In the genomic region with DNA sequence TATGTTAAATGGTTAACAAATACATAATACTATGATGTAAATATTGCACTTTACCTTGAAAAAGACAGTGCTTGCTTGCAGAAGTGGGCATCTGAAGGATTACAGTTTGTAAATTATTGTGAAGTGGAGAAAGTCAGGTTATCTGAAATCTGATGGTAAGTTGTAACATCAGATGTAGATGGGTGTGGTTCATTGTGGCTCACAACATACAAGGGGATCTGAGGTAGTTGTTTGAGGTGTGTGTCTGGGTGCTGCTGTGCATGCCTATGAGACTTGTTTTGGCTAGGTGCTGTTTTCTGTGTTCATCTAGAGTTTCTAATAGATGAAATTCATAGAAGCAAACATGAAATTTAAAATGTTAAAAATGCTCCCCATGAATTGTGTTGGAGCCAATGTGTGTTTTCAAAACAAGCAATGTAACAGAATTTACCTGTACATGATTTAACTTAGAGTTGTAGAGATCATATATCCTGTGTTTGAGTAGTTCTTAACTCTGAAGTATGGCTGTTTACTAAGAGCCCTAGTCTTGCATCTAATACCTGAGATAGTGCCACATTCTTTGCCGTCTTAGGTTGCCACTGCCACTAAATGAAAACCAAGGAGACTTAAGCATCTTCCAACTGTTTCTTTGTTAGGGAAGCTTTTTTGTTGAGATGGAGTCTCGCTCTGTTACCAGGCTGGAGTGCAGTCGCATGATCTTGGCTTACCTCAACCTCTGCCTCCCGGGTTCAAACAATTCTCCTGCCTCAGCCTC, we compare ENCODE assay signal across 1 cellular context.
A peak's percentile ranks its signal among the peaks of the same experiment; 100 is the strongest.
TF ChIP-seq lines count a peak whose summit lies in the region.

No MANE protein-coding gene starts in this region.

TF ChIP-seq in WTC11, 78 proteins besides CTCF, POLR2A, EP300 and RAD21 (continued from another document):
- TF ChIP-seq, protein P1, sequence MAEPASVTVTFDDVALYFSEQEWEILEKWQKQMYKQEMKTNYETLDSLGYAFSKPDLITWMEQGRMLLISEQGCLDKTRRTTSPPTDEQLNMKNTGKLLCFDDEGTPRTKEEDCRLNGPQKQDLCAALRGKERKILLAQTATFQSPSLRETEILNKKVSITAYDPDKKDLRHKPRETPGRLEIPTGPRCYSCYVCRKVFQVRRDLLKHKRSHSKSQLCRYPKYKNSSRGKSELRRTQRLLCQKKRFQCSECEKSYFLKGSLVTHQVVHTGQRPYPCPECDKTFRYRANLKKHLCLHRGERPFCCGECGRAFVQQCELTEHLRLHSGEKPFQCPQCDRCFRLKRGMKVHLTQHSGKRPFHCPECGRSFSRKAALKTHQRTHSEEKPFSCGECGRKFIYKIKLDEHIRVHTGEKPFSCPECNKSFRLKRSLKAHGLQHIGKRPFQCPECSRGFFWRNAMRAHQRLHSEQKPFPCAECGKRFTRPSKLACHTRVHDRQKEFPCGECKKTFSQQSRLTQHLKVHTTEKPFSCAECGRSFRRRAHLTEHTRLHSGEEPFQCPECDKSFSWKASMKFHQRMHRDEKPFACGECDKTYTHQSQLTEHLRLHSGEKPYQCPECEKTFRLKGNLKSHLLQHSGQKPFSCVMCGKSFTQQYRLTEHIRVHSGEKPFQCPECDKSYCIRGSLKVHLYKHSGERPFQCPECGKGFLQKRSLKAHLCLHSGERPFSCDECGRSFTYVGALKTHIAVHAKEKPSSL (CRISPR knock-in tag; conservative IDR thresholded peaks at IDR 0.05) = 0 out of 2 replicates have a peak, but pooled peaks have one; percentile 19
- TF ChIP-seq ZNF423 (CRISPR knock-in tag; IDR thresholded peaks at IDR 0.05) (no peak), ETV6 (CRISPR knock-in tag; IDR thresholded peaks at IDR 0.05) (no peak)
- TF ChIP-seq, protein P2, sequence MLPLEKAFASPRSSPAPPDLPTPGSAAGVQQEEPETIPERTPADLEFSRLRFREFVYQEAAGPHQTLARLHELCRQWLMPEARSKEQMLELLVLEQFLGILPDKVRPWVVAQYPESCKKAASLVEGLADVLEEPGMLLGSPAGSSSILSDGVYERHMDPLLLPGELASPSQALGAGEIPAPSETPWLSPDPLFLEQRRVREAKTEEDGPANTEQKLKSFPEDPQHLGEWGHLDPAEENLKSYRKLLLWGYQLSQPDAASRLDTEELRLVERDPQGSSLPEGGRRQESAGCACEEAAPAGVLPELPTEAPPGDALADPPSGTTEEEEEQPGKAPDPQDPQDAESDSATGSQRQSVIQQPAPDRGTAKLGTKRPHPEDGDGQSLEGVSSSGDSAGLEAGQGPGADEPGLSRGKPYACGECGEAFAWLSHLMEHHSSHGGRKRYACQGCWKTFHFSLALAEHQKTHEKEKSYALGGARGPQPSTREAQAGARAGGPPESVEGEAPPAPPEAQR (CRISPR knock-in tag; IDR thresholded peaks at IDR 0.05) = no peak
TF ChIP-seq in WTC11: peak in this region for 1.
